In the genomic region with DNA sequence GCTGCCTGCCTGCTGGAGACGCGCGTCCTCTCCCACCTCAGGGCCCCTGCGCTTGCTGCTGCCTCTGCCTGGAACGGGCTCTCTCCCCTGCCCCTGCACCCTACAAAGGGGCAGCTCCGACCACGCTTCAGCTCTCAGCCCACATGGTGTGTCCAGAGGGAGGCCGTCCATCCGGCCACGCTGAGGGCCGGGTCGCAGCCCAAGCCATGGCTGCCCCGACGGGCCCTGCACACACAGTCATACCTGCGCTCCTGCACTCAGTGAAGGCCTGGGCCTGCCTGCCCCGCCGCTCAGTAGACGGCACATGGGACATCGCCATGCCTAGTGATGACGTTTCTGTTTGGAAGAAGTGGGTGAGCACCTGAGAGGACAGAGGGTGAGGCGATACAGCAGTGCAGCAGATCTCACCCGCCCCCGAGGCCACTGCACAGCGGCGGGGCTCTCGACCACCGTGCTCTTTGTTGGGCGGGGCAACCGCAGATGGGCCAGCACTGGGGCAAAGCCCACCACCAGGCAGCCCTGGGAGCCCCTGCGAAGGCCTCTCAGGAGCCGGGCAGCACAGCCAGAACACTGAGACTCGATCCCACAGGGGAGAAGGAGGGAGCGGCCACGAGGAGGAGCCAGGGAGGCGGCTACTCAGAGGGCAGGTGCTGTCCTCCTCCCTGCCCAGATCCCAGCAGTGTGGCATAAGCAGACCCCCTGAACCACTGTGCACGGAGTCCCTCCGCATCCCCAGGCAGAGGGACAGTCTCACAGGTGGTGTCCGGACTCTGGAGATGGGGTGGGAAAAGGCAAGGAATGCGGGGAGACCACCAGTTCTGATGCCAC, we compare ENCODE assay signal across 12 cellular contexts.
DNase-seq lines count a peak whose midpoint lies in the region; ATAC-seq and TF ChIP-seq lines count a peak whose summit lies in the region.
"Had no signal": no experiment of that assay in that cellular context is flagged by ENCODE, and none has a peak within 500 bp of the region (broad histone marks: within the 10 kb centered on the region; RNA-seq: fewer than 3 reads in every experiment).

No MANE protein-coding gene starts in this region.

- H3K4ac ChIP-seq in mesenchymal stem cell (ENCODE audit: low read depth in 1 of 2, low read length in 2 of 2): peak overlapping the region in 1 of 2 experiments; percentile 5

- peak overlapping the region in 1 of 2 experiments; percentile 56 for H3K14ac ChIP-seq in mesenchymal stem cell (ENCODE audit: low read length in 2 of 2)

- peaks cover 4% of the 10 kb centered on the region; the same call in 1 of the 2 replicates for H3K36me3 Mint-ChIP-seq in HFFc6 (ENCODE audit: low read depth)

- peaks cover 2% of the 10 kb centered on the region for H3K27me3 Mint-ChIP-seq in HFFc6 (ENCODE audit: insufficient read depth)

- no peak overlapping the region for H2BK5ac ChIP-seq in mesenchymal stem cell (ENCODE audit: low read depth, low read length, poor library complexity, severe bottlenecking)

- H3K27ac ChIP-seq in mesenchymal stem cell (ENCODE audit: low read length, poor library complexity, severe bottlenecking) (no peak overlapping the region), stomach smooth muscle (ENCODE audit: low read length) (peak overlapping the region; percentile 49)
- H3K27ac ChIP-seq: ascending aorta had no signal

- no peak overlapping the region for H2AFZ ChIP-seq in mesenchymal stem cell (ENCODE audit: low read depth, low read length)

- peak overlapping the region; percentile 59 for H4K91ac ChIP-seq in mesenchymal stem cell (ENCODE audit: low read length)

- no peak overlapping the region for H3K4me3 Mint-ChIP-seq in HFFc6

- H3K23ac ChIP-seq in mesenchymal stem cell (ENCODE audit: low read length in 2 of 2): no peak overlapping the region

- H3K79me1 ChIP-seq in mesenchymal stem cell (replicated peaks; ENCODE audit: low read length, poor library complexity, severe bottlenecking): peaks cover 9% of the 10 kb centered on the region

- no peak for ATAC-seq in GM21717 (IDR thresholded peaks at IDR 0.05; ENCODE audit: unreplicated experiment)

- H3K9me3 ChIP-seq in adipocyte (ENCODE audit: control insufficient read depth, low read length) (no peaks in the 10 kb centered on the region), mesenchymal stem cell (ENCODE audit: control insufficient read depth, low read length) (no peaks in the 10 kb centered on the region), stomach smooth muscle (ENCODE audit: control insufficient read depth in 2 of 2, low read length in 2 of 2) (no peaks in the 10 kb centered on the region)
- H3K9me3 ChIP-seq: ascending aorta, Peyer's patch had no signal

- peaks cover 40% of the 10 kb centered on the region for H3K4me1 Mint-ChIP-seq in HFFc6 (ENCODE audit: low read depth)

- peak overlapping the region; percentile 4 for H4K8ac ChIP-seq in mesenchymal stem cell (ENCODE audit: low read length)

- no peaks in the 10 kb centered on the region for H3K9me3 Mint-ChIP-seq in HFFc6

- WGBS in mesenchymal stem cell: 95% methylated on average over 39 of the region's 39 CpGs

- DNase-seq in HFFc6 (no peak), adipocyte (ENCODE audit: low read depth) (no peak), mesenchymal stem cell (no peak), COLO668 (lab: John Stamatoyannopoulos, UW; ENCODE audit: unreplicated experiment) (no peak), H7 (no peak), NCI-H2227 treated with DMSO at 0.1 percent for 48 hours (lab: John Stamatoyannopoulos, UW) (no peak)
- DNase-seq: DMS153 had no signal

- TF ChIP-seq CTCF in HFFc6 (IDR thresholded peaks at IDR 0.05): no peak

- peak overlapping the region in 1 of 2 experiments; percentile 4 for H2BK12ac ChIP-seq in mesenchymal stem cell (ENCODE audit: low read length in 2 of 2)

- no peaks in the 10 kb centered on the region for H3K36me3 ChIP-seq in adipocyte (ENCODE audit: control insufficient read depth, insufficient read depth, low read length, severe bottlenecking)
- peaks cover 0 to 21% of the 10 kb centered on the region in 2 experiments for H3K36me3 ChIP-seq in mesenchymal stem cell (ENCODE audit: control insufficient read depth in 1 of 2, insufficient read depth in 2 of 2, low read depth in 1 of 2, low read length in 2 of 2)
- no peaks in the 10 kb centered on the region for H3K36me3 ChIP-seq in stomach smooth muscle (ENCODE audit: control insufficient read depth in 2 of 2, insufficient read depth in 2 of 2, low read length in 2 of 2)
- no peaks in the 10 kb centered on the region for H3K36me3 ChIP-seq in H7 (replicated peaks; ENCODE audit: control insufficient read depth, insufficient read depth, low read length)
- H3K36me3 ChIP-seq: ascending aorta, Peyer's patch had no signal

- peak overlapping the region in 1 of 2 experiments; percentile 90 for H3K18ac ChIP-seq in mesenchymal stem cell (ENCODE audit: low read depth in 1 of 2, low read length in 2 of 2)

- no peak overlapping the region for H2AK5ac ChIP-seq in mesenchymal stem cell (ENCODE audit: low read length, severe bottlenecking)

- H3K4me2 ChIP-seq in mesenchymal stem cell (ENCODE audit: low read length, poor library complexity, severe bottlenecking): no peak overlapping the region

- H2BK120ac ChIP-seq in mesenchymal stem cell (ENCODE audit: low read depth, low read length): no peak overlapping the region

- H3K27me3 ChIP-seq in adipocyte (replicated peaks; ENCODE audit: control insufficient read depth, insufficient read depth, low read length) (no peaks in the 10 kb centered on the region), mesenchymal stem cell (ENCODE audit: control insufficient read depth in 1 of 2, insufficient read depth in 1 of 2, low read length in 2 of 2) (no peaks in the 10 kb centered on the region), stomach smooth muscle (ENCODE audit: control insufficient read depth in 1 of 2, insufficient read depth in 2 of 2, low read length in 2 of 2) (no peaks in the 10 kb centered on the region), H7 (ENCODE audit: control insufficient read depth, insufficient read depth, low read length) (no peaks in the 10 kb centered on the region)
- H3K27me3 ChIP-seq: ascending aorta, Peyer's patch had no signal

- peak overlapping the region; percentile 20 for H2BK15ac ChIP-seq in mesenchymal stem cell (ENCODE audit: low read depth, poor library complexity, severe bottlenecking)

- peak overlapping the region; percentile 81; the same call in 1 of the 2 replicates for H3K27ac Mint-ChIP-seq in HFFc6

- peaks cover 33% of the 10 kb centered on the region for H3K4me1 ChIP-seq in adipocyte (ENCODE audit: control insufficient read depth, insufficient read depth, low read length)
- H3K4me1 ChIP-seq in mesenchymal stem cell (ENCODE audit: control insufficient read depth, insufficient read depth, low read depth, low read length): peaks cover 34% of the 10 kb centered on the region
- H3K4me1 ChIP-seq in stomach smooth muscle (ENCODE audit: control insufficient read depth, insufficient read depth, low read length): peaks cover 26% of the 10 kb centered on the region

- H3K4me3 ChIP-seq in adipocyte (ENCODE audit: low read length): peak overlapping the region; percentile 15
- peak overlapping the region in 1 of 2 experiments; percentile 12 for H3K4me3 ChIP-seq in mesenchymal stem cell (ENCODE audit: insufficient read depth in 1 of 2, low read depth in 1 of 2, low read length in 2 of 2)
- H3K4me3 ChIP-seq in stomach smooth muscle (ENCODE audit: low read length in 2 of 2): peak overlapping the region; percentile 59 to 65
- no peak overlapping the region for H3K4me3 ChIP-seq in H7 (ENCODE audit: insufficient read depth, low read depth, low read length)
- H3K4me3 ChIP-seq: ascending aorta, GM12878, Peyer's patch had no signal

- H3K9ac ChIP-seq in adipocyte (ENCODE audit: low read length) (peak overlapping the region; percentile 73), mesenchymal stem cell (ENCODE audit: low read length) (peak overlapping the region; percentile 68), stomach smooth muscle (ENCODE audit: low read length in 2 of 2) (peak overlapping the region in 1 of 2 donors; percentile 63)
